ENCODE assay signal across 18 cellular contexts in genomic region chr19:1457892-1458291, GRCh38. TPM values are rescaled to one million over a fixed set of nuclear protein-coding genes. Genes with fewer than 3 reads are reported as not detected.
DNase-seq lines count a peak whose midpoint lies in the region; ATAC-seq, FAIRE-seq and TF ChIP-seq lines count a peak whose summit lies in the region.
"Had no signal": no experiment of that assay in that cellular context is flagged by ENCODE, and none has a peak within 500 bp of the region (broad histone marks: within the 10 kb centered on the region; RNA-seq: fewer than 3 reads in every experiment).

No MANE protein-coding gene starts in this region.

- TF ChIP-seq CTCF in HepG2 (CRISPR knock-in tag; IDR thresholded peaks at IDR 0.05) (no peak), right lobe of liver (IDR thresholded peaks at IDR 0.05) (no peak), natural killer cell (IDR thresholded peaks at IDR 0.05) (no peak)

- peaks cover 5% of the 10 kb centered on the region; the same call in 1 of the 2 replicates for H4K20me1 ChIP-seq in HepG2 (ENCODE audit: insufficient read depth, low read length)

- no peak for DNase-seq in HepG2 (ENCODE audit: low spot score)
- DNase-seq in right lobe of liver: no peak
- no peak for DNase-seq in stimulated activated naive CD8-positive, alpha-beta T cell treated with anti-CD3 and anti-CD28 coated beads, Interleukin-15, Interleukin-2, amounts not matched to agents 100 U/mL and 50 U/mL, for 24 hours
- DNase-seq in natural killer cell: no peak
- DNase-seq: CD4-positive, CD25-positive, alpha-beta regulatory T cell; GM23248; H9; MM.1S; NCI-H2029; NCI-H446; NCI-H524 treated with DMSO at 0.1 percent for 48 hours; NCI-H774; SIG-M5 had no signal

- H3K4me2 ChIP-seq in HepG2 (ENCODE audit: low read depth, low read length): no peak overlapping the region
- H3K4me2 ChIP-seq: KMS-11 had no signal

- H3K36me3 Mint-ChIP-seq in natural killer cell: no peaks in the 10 kb centered on the region
- H3K36me3 Mint-ChIP-seq: CD4-positive, CD25-positive, alpha-beta regulatory T cell had no signal

- CTCF ChIA-PET in HepG2 (lab: Yijun Ruan, JAX; ENCODE audit: low intra/inter-chr PET ratio, low total read pairs): no interaction called here

- peaks cover 0 to 15% of the 10 kb centered on the region in 2 donors for H3K27me3 Mint-ChIP-seq in natural killer cell (ENCODE audit: low read depth in 2 of 2)

- no peak for TF ChIP-seq RAD21 in HepG2 (CRISPR knock-in tag; IDR thresholded peaks at IDR 0.05)

- H3K4me1 ChIP-seq in HepG2 (ENCODE audit: insufficient read depth, low read length): peaks cover 50% of the 10 kb centered on the region
- no peaks in the 10 kb centered on the region for H3K4me1 ChIP-seq in right lobe of liver

- H3K4me3 Mint-ChIP-seq in natural killer cell: no peak overlapping the region
- H3K4me3 Mint-ChIP-seq: CD4-positive, CD25-positive, alpha-beta regulatory T cell; H9 had no signal

- FAIRE-seq in HepG2 (lab: Jason Lieb, UNC): no peak
- FAIRE-seq: A204.1, RCC 7860 had no signal

- peaks cover 0 to 17% of the 10 kb centered on the region in 2 donors for H3K4me1 Mint-ChIP-seq in natural killer cell

- WGBS in HepG2 (ENCODE audit: low lambda C conversion rate): 57% methylated on average over 4 of the region's 16 CpGs
- 89% methylated on average over 3 of the region's 16 CpGs for WGBS in right lobe of liver (ENCODE audit: insufficient coverage, low coverage, low lambda C conversion rate, missing lambda C conversion rate)

- H3K4me3 ChIP-seq in HepG2 (replicated peaks in 1 of 3; ENCODE audit: insufficient read depth in 1 of 3, low read depth in 2 of 3, low read length in 3 of 3) (no peak overlapping the region), right lobe of liver (no peak overlapping the region)
- H3K4me3 ChIP-seq: BLaER1, GM23248, SK-N-MC had no signal

- H3K9me3 ChIP-seq in HepG2 (ENCODE audit: low read length): no peaks in the 10 kb centered on the region
- H3K9me3 ChIP-seq in right lobe of liver: no peaks in the 10 kb centered on the region
- H3K9me3 ChIP-seq: BLaER1 had no signal

- H3K9me3 Mint-ChIP-seq in natural killer cell: no peaks in the 10 kb centered on the region
- H3K9me3 Mint-ChIP-seq: H9 had no signal

- intact Hi-C loops in HepG2 (cut with micrococcal nuclease; ENCODE audit: unreplicated experiment): no loop called here
- intact Hi-C loops in right lobe of liver (cut with DNase I): loop anchor here in 1 of 2 donors (10.0 kb wide), 1 partner anchor 57 kb away; the partner anchor contains the start of gene ADAMTSL5
- intact Hi-C loops in natural killer cell (cut with micrococcal nuclease): no loop called here

- TF ChIP-seq EP300 in HepG2 (IDR thresholded peaks at IDR 0.05; ENCODE audit: low read depth in 2 of 2, low read length in 2 of 2): no peak
- no peak for TF ChIP-seq EP300 in HepG2 (CRISPR knock-in tag; IDR thresholded peaks at IDR 0.05; ENCODE audit: borderline replicate concordance)

- H3K27ac Mint-ChIP-seq in natural killer cell: no peak overlapping the region
- H3K27ac Mint-ChIP-seq: CD4-positive, CD25-positive, alpha-beta regulatory T cell; H9 had no signal

- POLR2A ChIA-PET in HepG2 (lab: Yijun Ruan, JAX): no interaction called here

- H3K27me3 ChIP-seq in HepG2 (ENCODE audit: control insufficient read depth in 1 of 2, insufficient read depth in 2 of 2, low read length in 2 of 2): peaks cover 1 to 38% of the 10 kb centered on the region in 2 experiments; a peak in 4 of 5 replicates
- peaks cover 0 to 18% of the 10 kb centered on the region in 2 donors for H3K27me3 ChIP-seq in right lobe of liver

- ATAC-seq in HepG2 (no peak), right lobe of liver (no peak), natural killer cell (no peak)
- ATAC-seq in stimulated activated naive CD8-positive, alpha-beta T cell treated with anti-CD3 and anti-CD28 coated beads, Interleukin-15, Interleukin-2, amounts not matched to agents 100 U/mL and 50 U/mL, for 24 hours: no peak

- no peaks in the 10 kb centered on the region for H3K79me2 ChIP-seq in HepG2 (ENCODE audit: insufficient read depth, low read length)

- TF ChIP-seq POLR2A in HepG2 (IDR thresholded peaks at IDR 0.05; ENCODE audit: insufficient read depth in 1 of 2, low read depth in 2 of 2, low read length in 2 of 2) (no peak), right lobe of liver (IDR thresholded peaks at IDR 0.05) (no peak)

- no peak overlapping the region for H3K27ac ChIP-seq in HepG2 (ENCODE audit: extremely low read length, insufficient read depth, low read length)
- no peak overlapping the region for H3K27ac ChIP-seq in right lobe of liver
- H3K27ac ChIP-seq: BLaER1, GM23248, KMS-11, SK-N-MC had no signal

- in situ Hi-C loops in HepG2 (cut with HindIII; ENCODE audit: extremely low pct_ligation_motif_present, low pct_unique_long_range_greater_than_20kb): loop anchor here (5.0 kb wide), 1 partner anchor 54 kb away; the partner anchor contains the start of gene ADAMTSL5

- H3K36me3 ChIP-seq in HepG2 (replicated peaks in 1 of 2; ENCODE audit: control insufficient read depth in 1 of 2, insufficient read depth in 2 of 2, low read length in 2 of 2) (no peaks in the 10 kb centered on the region), right lobe of liver (no peaks in the 10 kb centered on the region)

- no peak overlapping the region for H2AFZ ChIP-seq in HepG2 (ENCODE audit: low read length)
- H2AFZ ChIP-seq: GM23248 had no signal

- H3K9ac ChIP-seq in HepG2 (ENCODE audit: insufficient read depth, low read depth, low read length): no peak overlapping the region
- H3K9ac ChIP-seq: BLaER1, GM23248, KMS-11 had no signal

- BruUV-seq in HepG2 (replicated peaks; lab: Mats Ljungman, UMichigan): no TSS peak

RNA-seq across cellular contexts. Expression of gene APC2, which starts 8.0 kb away (rescaled TPM):
- total RNA-seq in HepG2 (2016; rRNA removed; fragmentation: Illumina TruSeq; extraction: Trizol) (0.22 TPM in 1 of 2 replicates, not detected in the other), right lobe of liver (under 1 TPM in 3 of 6 experiments, not detected in 3; 0.06 to 0.13 (median 0.06) TPM), natural killer cell (under 1 TPM; 0.14 to 0.58 (median 0.27) TPM)
- under 0.01 TPM in 1 of 2 replicates, not detected in the other for total RNA-seq in HepG2 (2016; cell fraction: cytosol; rRNA removed; fragmentation: Illumina TruSeq; extraction: Trizol; ENCODE audit: low read depth)
- 0.02 and 0.27 TPM in 2 replicates for total RNA-seq in HepG2 (2016; cell fraction: insoluble cytoplasmic fraction; rRNA removed; fragmentation: Illumina TruSeq; extraction: Trizol)
- total RNA-seq in HepG2 (2016; cell fraction: membrane; rRNA removed; fragmentation: Illumina TruSeq; extraction: Trizol): 0.24 TPM in 1 of 2 replicates, not detected in the other
- total RNA-seq in HepG2 (2016; cell fraction: nucleus; rRNA removed; fragmentation: Illumina TruSeq; extraction: Trizol): 0.25 and 0.28 TPM in 2 replicates
- polyA plus RNA-seq in HepG2 (2011; rRNA removed): 0.08 and 0.16 TPM in 2 replicates
- 0.04 and 0.07 TPM in 2 replicates for polyA plus RNA-seq in HepG2 (2011; cell fraction: cytosol; rRNA removed)
- 0.37 and 0.61 TPM in 2 replicates for polyA plus RNA-seq in HepG2 (2011; cell fraction: nucleus; rRNA removed)
- polyA plus RNA-seq in HepG2 (2012): 0.11 and 0.28 TPM in 2 replicates
- not detected in 2 replicates for polyA plus RNA-seq in HepG2 (2016; cell fraction: cytosol; fragmentation: Illumina TruSeq; extraction: Trizol; ENCODE audit: low read depth)
- polyA plus RNA-seq in HepG2 (2016; cell fraction: insoluble cytoplasmic fraction; fragmentation: Illumina TruSeq; extraction: Trizol; ENCODE audit: low read depth): not detected in 2 replicates
- not detected in 2 replicates for polyA plus RNA-seq in HepG2 (2016; cell fraction: membrane; fragmentation: Illumina TruSeq; extraction: Trizol; ENCODE audit: low read depth)
- 0.18 and 0.40 TPM in 2 replicates for polyA plus RNA-seq in HepG2 (2016; cell fraction: nucleus; fragmentation: Illumina TruSeq; extraction: Trizol; ENCODE audit: insufficient read depth, low read depth)
- 0.40 and 0.77 TPM in 2 replicates for polyA minus RNA-seq in HepG2 (2011; rRNA and poly(A)+ RNA removed; ENCODE audit: low replicate concordance)
- 0.35 and 0.49 TPM in 2 replicates for polyA minus RNA-seq in HepG2 (2011; cell fraction: cytosol; rRNA and poly(A)+ RNA removed)
- 0.52 and 0.75 TPM in 2 replicates for polyA minus RNA-seq in HepG2 (2011; cell fraction: nucleus; rRNA and poly(A)+ RNA removed)

RNA-seq across cellular contexts. Expression of gene RPS15, which starts 19.7 kb away (rescaled TPM):
- total RNA-seq in HepG2 (2016; rRNA removed; fragmentation: Illumina TruSeq; extraction: Trizol): 695 and 780 TPM in 2 replicates
- 693 and 734 TPM in 2 replicates for total RNA-seq in HepG2 (2016; cell fraction: cytosol; rRNA removed; fragmentation: Illumina TruSeq; extraction: Trizol; ENCODE audit: low read depth)
- 654 and 886 TPM in 2 replicates for total RNA-seq in HepG2 (2016; cell fraction: insoluble cytoplasmic fraction; rRNA removed; fragmentation: Illumina TruSeq; extraction: Trizol)
- 967 and 1,125 TPM in 2 replicates for total RNA-seq in HepG2 (2016; cell fraction: membrane; rRNA removed; fragmentation: Illumina TruSeq; extraction: Trizol)
- total RNA-seq in HepG2 (2016; cell fraction: nucleus; rRNA removed; fragmentation: Illumina TruSeq; extraction: Trizol): 240 and 299 TPM in 2 replicates
- polyA plus RNA-seq in HepG2 (2011; rRNA removed): 1,411 and 1,504 TPM in 2 replicates
- 2,214 and 3,196 TPM in 2 replicates for polyA plus RNA-seq in HepG2 (2011; cell fraction: cytosol; rRNA removed)
- 923 and 1,023 TPM in 2 replicates for polyA plus RNA-seq in HepG2 (2011; cell fraction: nucleus; rRNA removed)
- 1,504 and 2,202 TPM in 2 replicates for polyA plus RNA-seq in HepG2 (2012)
- polyA plus RNA-seq in HepG2 (2016; cell fraction: cytosol; fragmentation: Illumina TruSeq; extraction: Trizol; ENCODE audit: low read depth): 1,868 and 2,054 TPM in 2 replicates
- 1,628 and 1,692 TPM in 2 replicates for polyA plus RNA-seq in HepG2 (2016; cell fraction: insoluble cytoplasmic fraction; fragmentation: Illumina TruSeq; extraction: Trizol; ENCODE audit: low read depth)
- 2,328 and 2,419 TPM in 2 replicates for polyA plus RNA-seq in HepG2 (2016; cell fraction: membrane; fragmentation: Illumina TruSeq; extraction: Trizol; ENCODE audit: low read depth)
- 895 and 898 TPM in 2 replicates for polyA plus RNA-seq in HepG2 (2016; cell fraction: nucleus; fragmentation: Illumina TruSeq; extraction: Trizol; ENCODE audit: insufficient read depth, low read depth)
- 538 and 916 TPM in 2 replicates for polyA minus RNA-seq in HepG2 (2011; rRNA and poly(A)+ RNA removed; ENCODE audit: low replicate concordance)
- 647 and 682 TPM in 2 replicates for polyA minus RNA-seq in HepG2 (2011; cell fraction: cytosol; rRNA and poly(A)+ RNA removed)
- polyA minus RNA-seq in HepG2 (2011; cell fraction: nucleus; rRNA and poly(A)+ RNA removed): 109 and 140 TPM in 2 replicates
- 1,000 to 10,000 TPM in 2 of 6 experiments, 100 to 1,000 TPM in 4; 334 to 1,615 (median 355) TPM for total RNA-seq in right lobe of liver
- total RNA-seq in natural killer cell: 100 to 1,000 TPM; 731 to 872 (median 837) TPM

RNA-seq across cellular contexts. Expression of gene C19orf25, which starts 21.1 kb away (rescaled TPM):
- total RNA-seq in HepG2 (2016; rRNA removed; fragmentation: Illumina TruSeq; extraction: Trizol) (32.3 and 32.4 TPM in 2 replicates), right lobe of liver (10 to 100 TPM; 12.2 to 32.7 (median 15.3) TPM), natural killer cell (10 to 100 TPM; 30.2 to 42.2 (median 34.3) TPM)
- total RNA-seq in HepG2 (2016; cell fraction: cytosol; rRNA removed; fragmentation: Illumina TruSeq; extraction: Trizol; ENCODE audit: low read depth): 11.9 and 13.3 TPM in 2 replicates
- total RNA-seq in HepG2 (2016; cell fraction: insoluble cytoplasmic fraction; rRNA removed; fragmentation: Illumina TruSeq; extraction: Trizol): 34.4 and 35.4 TPM in 2 replicates
- total RNA-seq in HepG2 (2016; cell fraction: membrane; rRNA removed; fragmentation: Illumina TruSeq; extraction: Trizol): 33.2 and 36.2 TPM in 2 replicates
- total RNA-seq in HepG2 (2016; cell fraction: nucleus; rRNA removed; fragmentation: Illumina TruSeq; extraction: Trizol): 15.1 and 17.1 TPM in 2 replicates
- polyA plus RNA-seq in HepG2 (2011; rRNA removed): 14.2 and 19.5 TPM in 2 replicates
- 18.3 and 24.5 TPM in 2 replicates for polyA plus RNA-seq in HepG2 (2011; cell fraction: cytosol; rRNA removed)
- polyA plus RNA-seq in HepG2 (2011; cell fraction: nucleus; rRNA removed): 33.5 and 34.3 TPM in 2 replicates
- polyA plus RNA-seq in HepG2 (2012): 9.6 and 14.8 TPM in 2 replicates
- polyA plus RNA-seq in HepG2 (2016; cell fraction: cytosol; fragmentation: Illumina TruSeq; extraction: Trizol; ENCODE audit: low read depth): 11.7 and 15.7 TPM in 2 replicates
- polyA plus RNA-seq in HepG2 (2016; cell fraction: insoluble cytoplasmic fraction; fragmentation: Illumina TruSeq; extraction: Trizol; ENCODE audit: low read depth): 31.7 and 32.0 TPM in 2 replicates
- 25.3 and 26.3 TPM in 2 replicates for polyA plus RNA-seq in HepG2 (2016; cell fraction: membrane; fragmentation: Illumina TruSeq; extraction: Trizol; ENCODE audit: low read depth)
- 30.3 and 33.5 TPM in 2 replicates for polyA plus RNA-seq in HepG2 (2016; cell fraction: nucleus; fragmentation: Illumina TruSeq; extraction: Trizol; ENCODE audit: insufficient read depth, low read depth)
- 15.8 and 20.8 TPM in 2 replicates for polyA minus RNA-seq in HepG2 (2011; rRNA and poly(A)+ RNA removed; ENCODE audit: low replicate concordance)
- polyA minus RNA-seq in HepG2 (2011; cell fraction: cytosol; rRNA and poly(A)+ RNA removed): 8.7 and 9.4 TPM in 2 replicates
- polyA minus RNA-seq in HepG2 (2011; cell fraction: nucleus; rRNA and poly(A)+ RNA removed): 13.3 and 13.6 TPM in 2 replicates

RNA-seq across cellular contexts. Expression of gene PCSK4, which starts 32.3 kb away (rescaled TPM):
- total RNA-seq in HepG2 (2016; rRNA removed; fragmentation: Illumina TruSeq; extraction: Trizol): 0.52 and 2.0 TPM in 2 replicates
- total RNA-seq in HepG2 (2016; cell fraction: cytosol; rRNA removed; fragmentation: Illumina TruSeq; extraction: Trizol; ENCODE audit: low read depth): 0.91 and 1.2 TPM in 2 replicates
- 1.1 and 1.5 TPM in 2 replicates for total RNA-seq in HepG2 (2016; cell fraction: insoluble cytoplasmic fraction; rRNA removed; fragmentation: Illumina TruSeq; extraction: Trizol)
- 1.5 and 2.0 TPM in 2 replicates for total RNA-seq in HepG2 (2016; cell fraction: membrane; rRNA removed; fragmentation: Illumina TruSeq; extraction: Trizol)
- 1.7 and 3.6 TPM in 2 replicates for total RNA-seq in HepG2 (2016; cell fraction: nucleus; rRNA removed; fragmentation: Illumina TruSeq; extraction: Trizol)
- 2.7 and 3.1 TPM in 2 replicates for polyA plus RNA-seq in HepG2 (2011; rRNA removed)
- polyA plus RNA-seq in HepG2 (2011; cell fraction: cytosol; rRNA removed): 0.73 and 1.2 TPM in 2 replicates
- 62.7 and 100 TPM in 2 replicates for polyA plus RNA-seq in HepG2 (2011; cell fraction: nucleus; rRNA removed)
- polyA plus RNA-seq in HepG2 (2012): 2.9 and 3.0 TPM in 2 replicates
- 0.60 and 0.88 TPM in 2 replicates for polyA plus RNA-seq in HepG2 (2016; cell fraction: cytosol; fragmentation: Illumina TruSeq; extraction: Trizol; ENCODE audit: low read depth)
- 0.61 and 1.1 TPM in 2 replicates for polyA plus RNA-seq in HepG2 (2016; cell fraction: insoluble cytoplasmic fraction; fragmentation: Illumina TruSeq; extraction: Trizol; ENCODE audit: low read depth)
- polyA plus RNA-seq in HepG2 (2016; cell fraction: membrane; fragmentation: Illumina TruSeq; extraction: Trizol; ENCODE audit: low read depth): 1.2 TPM in 2 replicates
- 11.8 and 12.9 TPM in 2 replicates for polyA plus RNA-seq in HepG2 (2016; cell fraction: nucleus; fragmentation: Illumina TruSeq; extraction: Trizol; ENCODE audit: insufficient read depth, low read depth)
- 0.84 and 1.6 TPM in 2 replicates for polyA minus RNA-seq in HepG2 (2011; rRNA and poly(A)+ RNA removed; ENCODE audit: low replicate concordance)
- polyA minus RNA-seq in HepG2 (2011; cell fraction: cytosol; rRNA and poly(A)+ RNA removed): 0.88 and 1.6 TPM in 2 replicates
- 1.7 and 4.6 TPM in 2 replicates for polyA minus RNA-seq in HepG2 (2011; cell fraction: nucleus; rRNA and poly(A)+ RNA removed)
- total RNA-seq in right lobe of liver: 1 to 10 TPM; 2.0 to 8.0 (median 3.6) TPM
- total RNA-seq in natural killer cell: 1 to 10 TPM; 4.1 to 6.0 (median 5.3) TPM

RNA-seq across cellular contexts. Expression of gene REEP6, which starts 33.1 kb away (rescaled TPM):
- total RNA-seq in HepG2 (2016; rRNA removed; fragmentation: Illumina TruSeq; extraction: Trizol): 15.6 and 28.8 TPM in 2 replicates
- total RNA-seq in HepG2 (2016; cell fraction: cytosol; rRNA removed; fragmentation: Illumina TruSeq; extraction: Trizol; ENCODE audit: low read depth): 21.2 and 31.3 TPM in 2 replicates
- total RNA-seq in HepG2 (2016; cell fraction: insoluble cytoplasmic fraction; rRNA removed; fragmentation: Illumina TruSeq; extraction: Trizol): 13.3 and 31.5 TPM in 2 replicates
- total RNA-seq in HepG2 (2016; cell fraction: membrane; rRNA removed; fragmentation: Illumina TruSeq; extraction: Trizol): 21.8 and 29.6 TPM in 2 replicates
- total RNA-seq in HepG2 (2016; cell fraction: nucleus; rRNA removed; fragmentation: Illumina TruSeq; extraction: Trizol): 22.0 and 24.7 TPM in 2 replicates
- polyA plus RNA-seq in HepG2 (2011; rRNA removed): 10.0 and 17.3 TPM in 2 replicates
- 10.9 and 13.3 TPM in 2 replicates for polyA plus RNA-seq in HepG2 (2011; cell fraction: cytosol; rRNA removed)
- polyA plus RNA-seq in HepG2 (2011; cell fraction: nucleus; rRNA removed): 15.2 and 19.3 TPM in 2 replicates
- 31.7 and 32.2 TPM in 2 replicates for polyA plus RNA-seq in HepG2 (2012)
- polyA plus RNA-seq in HepG2 (2016; cell fraction: cytosol; fragmentation: Illumina TruSeq; extraction: Trizol; ENCODE audit: low read depth): 40.3 and 49.6 TPM in 2 replicates
- polyA plus RNA-seq in HepG2 (2016; cell fraction: insoluble cytoplasmic fraction; fragmentation: Illumina TruSeq; extraction: Trizol; ENCODE audit: low read depth): 23.2 and 29.9 TPM in 2 replicates
- 43.0 and 49.7 TPM in 2 replicates for polyA plus RNA-seq in HepG2 (2016; cell fraction: membrane; fragmentation: Illumina TruSeq; extraction: Trizol; ENCODE audit: low read depth)
- 65.9 and 70.0 TPM in 2 replicates for polyA plus RNA-seq in HepG2 (2016; cell fraction: nucleus; fragmentation: Illumina TruSeq; extraction: Trizol; ENCODE audit: insufficient read depth, low read depth)
- 7.1 and 14.8 TPM in 2 replicates for polyA minus RNA-seq in HepG2 (2011; rRNA and poly(A)+ RNA removed; ENCODE audit: low replicate concordance)
- 12.4 and 14.4 TPM in 2 replicates for polyA minus RNA-seq in HepG2 (2011; cell fraction: cytosol; rRNA and poly(A)+ RNA removed)
- polyA minus RNA-seq in HepG2 (2011; cell fraction: nucleus; rRNA and poly(A)+ RNA removed): 3.5 and 3.6 TPM in 2 replicates
- 100 to 1,000 TPM; 113 to 218 (median 177) TPM for total RNA-seq in right lobe of liver
- 1 to 10 TPM; 3.9 to 5.0 (median 4.3) TPM for total RNA-seq in natural killer cell
